ENCODE assay signal across 1 cellular context in the genomic region with DNA sequence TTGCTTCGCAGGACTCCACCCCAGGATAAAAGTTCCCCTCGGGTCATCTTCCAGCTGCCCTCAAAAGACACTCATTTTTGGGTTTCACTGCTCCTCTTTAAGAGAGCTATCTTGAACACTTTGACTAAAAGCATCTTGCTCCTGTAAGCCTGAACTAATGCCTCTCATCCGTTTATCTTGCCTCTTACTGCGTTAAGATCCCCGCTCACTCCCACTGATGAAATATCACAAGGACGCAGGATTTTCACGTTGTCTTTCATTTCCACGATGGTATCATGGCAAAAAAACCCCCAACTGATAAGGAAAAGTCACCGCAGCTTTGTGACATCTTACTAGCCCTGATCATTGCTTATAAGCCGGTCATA.
TF ChIP-seq lines count a peak whose summit lies in the region.

No MANE protein-coding gene starts in this region.

TF ChIP-seq in K562, 482 proteins besides CTCF, POLR2A, EP300 and RAD21 (continued from another document and continues in another):
- TF ChIP-seq, protein P1, sequence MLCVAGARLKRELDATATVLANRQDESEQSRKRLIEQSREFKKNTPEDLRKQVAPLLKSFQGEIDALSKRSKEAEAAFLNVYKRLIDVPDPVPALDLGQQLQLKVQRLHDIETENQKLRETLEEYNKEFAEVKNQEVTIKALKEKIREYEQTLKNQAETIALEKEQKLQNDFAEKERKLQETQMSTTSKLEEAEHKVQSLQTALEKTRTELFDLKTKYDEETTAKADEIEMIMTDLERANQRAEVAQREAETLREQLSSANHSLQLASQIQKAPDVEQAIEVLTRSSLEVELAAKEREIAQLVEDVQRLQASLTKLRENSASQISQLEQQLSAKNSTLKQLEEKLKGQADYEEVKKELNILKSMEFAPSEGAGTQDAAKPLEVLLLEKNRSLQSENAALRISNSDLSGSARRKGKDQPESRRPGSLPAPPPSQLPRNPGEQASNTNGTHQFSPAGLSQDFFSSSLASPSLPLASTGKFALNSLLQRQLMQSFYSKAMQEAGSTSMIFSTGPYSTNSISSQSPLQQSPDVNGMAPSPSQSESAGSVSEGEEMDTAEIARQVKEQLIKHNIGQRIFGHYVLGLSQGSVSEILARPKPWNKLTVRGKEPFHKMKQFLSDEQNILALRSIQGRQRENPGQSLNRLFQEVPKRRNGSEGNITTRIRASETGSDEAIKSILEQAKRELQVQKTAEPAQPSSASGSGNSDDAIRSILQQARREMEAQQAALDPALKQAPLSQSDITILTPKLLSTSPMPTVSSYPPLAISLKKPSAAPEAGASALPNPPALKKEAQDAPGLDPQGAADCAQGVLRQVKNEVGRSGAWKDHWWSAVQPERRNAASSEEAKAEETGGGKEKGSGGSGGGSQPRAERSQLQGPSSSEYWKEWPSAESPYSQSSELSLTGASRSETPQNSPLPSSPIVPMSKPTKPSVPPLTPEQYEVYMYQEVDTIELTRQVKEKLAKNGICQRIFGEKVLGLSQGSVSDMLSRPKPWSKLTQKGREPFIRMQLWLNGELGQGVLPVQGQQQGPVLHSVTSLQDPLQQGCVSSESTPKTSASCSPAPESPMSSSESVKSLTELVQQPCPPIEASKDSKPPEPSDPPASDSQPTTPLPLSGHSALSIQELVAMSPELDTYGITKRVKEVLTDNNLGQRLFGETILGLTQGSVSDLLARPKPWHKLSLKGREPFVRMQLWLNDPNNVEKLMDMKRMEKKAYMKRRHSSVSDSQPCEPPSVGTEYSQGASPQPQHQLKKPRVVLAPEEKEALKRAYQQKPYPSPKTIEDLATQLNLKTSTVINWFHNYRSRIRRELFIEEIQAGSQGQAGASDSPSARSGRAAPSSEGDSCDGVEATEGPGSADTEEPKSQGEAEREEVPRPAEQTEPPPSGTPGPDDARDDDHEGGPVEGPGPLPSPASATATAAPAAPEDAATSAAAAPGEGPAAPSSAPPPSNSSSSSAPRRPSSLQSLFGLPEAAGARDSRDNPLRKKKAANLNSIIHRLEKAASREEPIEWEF (CRISPR knock-in tag; IDR thresholded peaks at IDR 0.05) = no peak
- TF ChIP-seq HDAC2 (IDR thresholded peaks at IDR 0.05) = 0 out of 2 replicates have a peak, but pooled peaks have one; percentile 41
- TF ChIP-seq, protein P2, sequence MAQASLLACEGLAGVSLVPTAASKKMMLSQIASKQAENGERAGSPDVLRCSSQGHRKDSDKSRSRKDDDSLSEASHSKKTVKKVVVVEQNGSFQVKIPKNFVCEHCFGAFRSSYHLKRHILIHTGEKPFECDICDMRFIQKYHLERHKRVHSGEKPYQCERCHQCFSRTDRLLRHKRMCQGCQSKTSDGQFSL (CRISPR knock-in tag; IDR thresholded peaks at IDR 0.05) = no peak
- TF ChIP-seq, protein P2 (tag; IDR thresholded peaks at IDR 0.05) = no peak
- no peak for TF ChIP-seq ADNP (tag; IDR thresholded peaks at IDR 0.05)
- TF ChIP-seq RCOR1 (IDR thresholded peaks at IDR 0.05; ENCODE audit: borderline replicate concordance in 1 of 2, low read depth in 2 of 2, low read length in 2 of 2) = 0 out of 4 replicates have a peak, but pooled peaks of 1 of the 2 experiments have one; percentile 11
- no peak for TF ChIP-seq CHD2 (IDR thresholded peaks at IDR 0.05; ENCODE audit: low read depth, low read length)
- no peak for TF ChIP-seq SIRT6 (IDR thresholded peaks at IDR 0.05; ENCODE audit: low read depth, low read length)
- no peak for TF ChIP-seq BRD9 (IDR thresholded peaks at IDR 0.05; ENCODE audit: low read depth, partially characterized antibody)
- TF ChIP-seq POLR2H (tag; IDR thresholded peaks at IDR 0.05; ENCODE audit: low read depth) = no peak; the same call in 1 of the 2 replicates
- TF ChIP-seq, protein P3, sequence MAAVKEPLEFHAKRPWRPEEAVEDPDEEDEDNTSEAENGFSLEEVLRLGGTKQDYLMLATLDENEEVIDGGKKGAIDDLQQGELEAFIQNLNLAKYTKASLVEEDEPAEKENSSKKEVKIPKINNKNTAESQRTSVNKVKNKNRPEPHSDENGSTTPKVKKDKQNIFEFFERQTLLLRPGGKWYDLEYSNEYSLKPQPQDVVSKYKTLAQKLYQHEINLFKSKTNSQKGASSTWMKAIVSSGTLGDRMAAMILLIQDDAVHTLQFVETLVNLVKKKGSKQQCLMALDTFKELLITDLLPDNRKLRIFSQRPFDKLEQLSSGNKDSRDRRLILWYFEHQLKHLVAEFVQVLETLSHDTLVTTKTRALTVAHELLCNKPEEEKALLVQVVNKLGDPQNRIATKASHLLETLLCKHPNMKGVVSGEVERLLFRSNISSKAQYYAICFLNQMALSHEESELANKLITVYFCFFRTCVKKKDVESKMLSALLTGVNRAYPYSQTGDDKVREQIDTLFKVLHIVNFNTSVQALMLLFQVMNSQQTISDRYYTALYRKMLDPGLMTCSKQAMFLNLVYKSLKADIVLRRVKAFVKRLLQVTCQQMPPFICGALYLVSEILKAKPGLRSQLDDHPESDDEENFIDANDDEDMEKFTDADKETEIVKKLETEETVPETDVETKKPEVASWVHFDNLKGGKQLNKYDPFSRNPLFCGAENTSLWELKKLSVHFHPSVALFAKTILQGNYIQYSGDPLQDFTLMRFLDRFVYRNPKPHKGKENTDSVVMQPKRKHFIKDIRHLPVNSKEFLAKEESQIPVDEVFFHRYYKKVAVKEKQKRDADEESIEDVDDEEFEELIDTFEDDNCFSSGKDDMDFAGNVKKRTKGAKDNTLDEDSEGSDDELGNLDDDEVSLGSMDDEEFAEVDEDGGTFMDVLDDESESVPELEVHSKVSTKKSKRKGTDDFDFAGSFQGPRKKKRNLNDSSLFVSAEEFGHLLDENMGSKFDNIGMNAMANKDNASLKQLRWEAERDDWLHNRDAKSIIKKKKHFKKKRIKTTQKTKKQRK (IDR thresholded peaks at IDR 0.05; ENCODE audit: borderline replicate concordance, low read depth, low read length) = no peak
- no peak for TF ChIP-seq SIX5 (IDR thresholded peaks at IDR 0.05; ENCODE audit: borderline replicate concordance in 1 of 2, insufficient read depth in 1 of 2, low read depth in 1 of 2, low read length in 2 of 2)
- TF ChIP-seq, protein P4, sequence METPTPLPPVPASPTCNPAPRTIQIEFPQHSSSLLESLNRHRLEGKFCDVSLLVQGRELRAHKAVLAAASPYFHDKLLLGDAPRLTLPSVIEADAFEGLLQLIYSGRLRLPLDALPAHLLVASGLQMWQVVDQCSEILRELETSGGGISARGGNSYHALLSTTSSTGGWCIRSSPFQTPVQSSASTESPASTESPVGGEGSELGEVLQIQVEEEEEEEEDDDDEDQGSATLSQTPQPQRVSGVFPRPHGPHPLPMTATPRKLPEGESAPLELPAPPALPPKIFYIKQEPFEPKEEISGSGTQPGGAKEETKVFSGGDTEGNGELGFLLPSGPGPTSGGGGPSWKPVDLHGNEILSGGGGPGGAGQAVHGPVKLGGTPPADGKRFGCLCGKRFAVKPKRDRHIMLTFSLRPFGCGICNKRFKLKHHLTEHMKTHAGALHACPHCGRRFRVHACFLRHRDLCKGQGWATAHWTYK (CRISPR knock-in tag; IDR thresholded peaks at IDR 0.05) = no peak
- TF ChIP-seq ZNF146 (CRISPR knock-in tag; IDR thresholded peaks at IDR 0.05; ENCODE audit: unreplicated experiment) = no peak
- TF ChIP-seq, protein P5, sequence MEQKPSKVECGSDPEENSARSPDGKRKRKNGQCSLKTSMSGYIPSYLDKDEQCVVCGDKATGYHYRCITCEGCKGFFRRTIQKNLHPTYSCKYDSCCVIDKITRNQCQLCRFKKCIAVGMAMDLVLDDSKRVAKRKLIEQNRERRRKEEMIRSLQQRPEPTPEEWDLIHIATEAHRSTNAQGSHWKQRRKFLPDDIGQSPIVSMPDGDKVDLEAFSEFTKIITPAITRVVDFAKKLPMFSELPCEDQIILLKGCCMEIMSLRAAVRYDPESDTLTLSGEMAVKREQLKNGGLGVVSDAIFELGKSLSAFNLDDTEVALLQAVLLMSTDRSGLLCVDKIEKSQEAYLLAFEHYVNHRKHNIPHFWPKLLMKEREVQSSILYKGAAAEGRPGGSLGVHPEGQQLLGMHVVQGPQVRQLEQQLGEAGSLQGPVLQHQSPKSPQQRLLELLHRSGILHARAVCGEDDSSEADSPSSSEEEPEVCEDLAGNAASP (IDR thresholded peaks at IDR 0.05) = no peak
- TF ChIP-seq ELF1 (tag; IDR thresholded peaks at IDR 0.05) = 0 out of 2 replicates have a peak, but pooled peaks have one; percentile 1
- no peak for TF ChIP-seq ZNF263 (CRISPR knock-in tag; IDR thresholded peaks at IDR 0.05; ENCODE audit: borderline replicate concordance)
- no peak for TF ChIP-seq RBM14 (IDR thresholded peaks at IDR 0.05; ENCODE audit: borderline replicate concordance, insufficient read depth, low read depth, low read length)
- TF ChIP-seq, protein P6, sequence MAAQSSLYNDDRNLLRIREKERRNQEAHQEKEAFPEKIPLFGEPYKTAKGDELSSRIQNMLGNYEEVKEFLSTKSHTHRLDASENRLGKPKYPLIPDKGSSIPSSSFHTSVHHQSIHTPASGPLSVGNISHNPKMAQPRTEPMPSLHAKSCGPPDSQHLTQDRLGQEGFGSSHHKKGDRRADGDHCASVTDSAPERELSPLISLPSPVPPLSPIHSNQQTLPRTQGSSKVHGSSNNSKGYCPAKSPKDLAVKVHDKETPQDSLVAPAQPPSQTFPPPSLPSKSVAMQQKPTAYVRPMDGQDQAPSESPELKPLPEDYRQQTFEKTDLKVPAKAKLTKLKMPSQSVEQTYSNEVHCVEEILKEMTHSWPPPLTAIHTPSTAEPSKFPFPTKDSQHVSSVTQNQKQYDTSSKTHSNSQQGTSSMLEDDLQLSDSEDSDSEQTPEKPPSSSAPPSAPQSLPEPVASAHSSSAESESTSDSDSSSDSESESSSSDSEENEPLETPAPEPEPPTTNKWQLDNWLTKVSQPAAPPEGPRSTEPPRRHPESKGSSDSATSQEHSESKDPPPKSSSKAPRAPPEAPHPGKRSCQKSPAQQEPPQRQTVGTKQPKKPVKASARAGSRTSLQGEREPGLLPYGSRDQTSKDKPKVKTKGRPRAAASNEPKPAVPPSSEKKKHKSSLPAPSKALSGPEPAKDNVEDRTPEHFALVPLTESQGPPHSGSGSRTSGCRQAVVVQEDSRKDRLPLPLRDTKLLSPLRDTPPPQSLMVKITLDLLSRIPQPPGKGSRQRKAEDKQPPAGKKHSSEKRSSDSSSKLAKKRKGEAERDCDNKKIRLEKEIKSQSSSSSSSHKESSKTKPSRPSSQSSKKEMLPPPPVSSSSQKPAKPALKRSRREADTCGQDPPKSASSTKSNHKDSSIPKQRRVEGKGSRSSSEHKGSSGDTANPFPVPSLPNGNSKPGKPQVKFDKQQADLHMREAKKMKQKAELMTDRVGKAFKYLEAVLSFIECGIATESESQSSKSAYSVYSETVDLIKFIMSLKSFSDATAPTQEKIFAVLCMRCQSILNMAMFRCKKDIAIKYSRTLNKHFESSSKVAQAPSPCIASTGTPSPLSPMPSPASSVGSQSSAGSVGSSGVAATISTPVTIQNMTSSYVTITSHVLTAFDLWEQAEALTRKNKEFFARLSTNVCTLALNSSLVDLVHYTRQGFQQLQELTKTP (IDR thresholded peaks at IDR 0.05; ENCODE audit: low read depth in 1 of 2, partially characterized antibody in 2 of 2) = peak in 1 of 2 experiments; percentile 40
- TF ChIP-seq FUS (optimal IDR thresholded peaks at IDR 0.05; ENCODE audit: low read depth, low read length) = no peak
- TF ChIP-seq ZNF165 (CRISPR knock-in tag; IDR thresholded peaks at IDR 0.05; ENCODE audit: borderline replicate concordance) = no peak
- no peak for TF ChIP-seq ZNF347 (CRISPR knock-in tag; IDR thresholded peaks at IDR 0.05; ENCODE audit: low read depth)
- TF ChIP-seq SAFB2 (IDR thresholded peaks at IDR 0.05; ENCODE audit: borderline replicate concordance, low read depth, low read length, severe bottlenecking) = no peak
- TF ChIP-seq, protein P7, sequence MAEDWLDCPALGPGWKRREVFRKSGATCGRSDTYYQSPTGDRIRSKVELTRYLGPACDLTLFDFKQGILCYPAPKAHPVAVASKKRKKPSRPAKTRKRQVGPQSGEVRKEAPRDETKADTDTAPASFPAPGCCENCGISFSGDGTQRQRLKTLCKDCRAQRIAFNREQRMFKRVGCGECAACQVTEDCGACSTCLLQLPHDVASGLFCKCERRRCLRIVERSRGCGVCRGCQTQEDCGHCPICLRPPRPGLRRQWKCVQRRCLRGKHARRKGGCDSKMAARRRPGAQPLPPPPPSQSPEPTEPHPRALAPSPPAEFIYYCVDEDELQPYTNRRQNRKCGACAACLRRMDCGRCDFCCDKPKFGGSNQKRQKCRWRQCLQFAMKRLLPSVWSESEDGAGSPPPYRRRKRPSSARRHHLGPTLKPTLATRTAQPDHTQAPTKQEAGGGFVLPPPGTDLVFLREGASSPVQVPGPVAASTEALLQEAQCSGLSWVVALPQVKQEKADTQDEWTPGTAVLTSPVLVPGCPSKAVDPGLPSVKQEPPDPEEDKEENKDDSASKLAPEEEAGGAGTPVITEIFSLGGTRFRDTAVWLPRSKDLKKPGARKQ (CRISPR knock-in tag; IDR thresholded peaks at IDR 0.05) = no peak
- TF ChIP-seq NCOA2 (IDR thresholded peaks at IDR 0.05; ENCODE audit: partially characterized antibody in 2 of 2) = no peak
- TF ChIP-seq, protein P8, sequence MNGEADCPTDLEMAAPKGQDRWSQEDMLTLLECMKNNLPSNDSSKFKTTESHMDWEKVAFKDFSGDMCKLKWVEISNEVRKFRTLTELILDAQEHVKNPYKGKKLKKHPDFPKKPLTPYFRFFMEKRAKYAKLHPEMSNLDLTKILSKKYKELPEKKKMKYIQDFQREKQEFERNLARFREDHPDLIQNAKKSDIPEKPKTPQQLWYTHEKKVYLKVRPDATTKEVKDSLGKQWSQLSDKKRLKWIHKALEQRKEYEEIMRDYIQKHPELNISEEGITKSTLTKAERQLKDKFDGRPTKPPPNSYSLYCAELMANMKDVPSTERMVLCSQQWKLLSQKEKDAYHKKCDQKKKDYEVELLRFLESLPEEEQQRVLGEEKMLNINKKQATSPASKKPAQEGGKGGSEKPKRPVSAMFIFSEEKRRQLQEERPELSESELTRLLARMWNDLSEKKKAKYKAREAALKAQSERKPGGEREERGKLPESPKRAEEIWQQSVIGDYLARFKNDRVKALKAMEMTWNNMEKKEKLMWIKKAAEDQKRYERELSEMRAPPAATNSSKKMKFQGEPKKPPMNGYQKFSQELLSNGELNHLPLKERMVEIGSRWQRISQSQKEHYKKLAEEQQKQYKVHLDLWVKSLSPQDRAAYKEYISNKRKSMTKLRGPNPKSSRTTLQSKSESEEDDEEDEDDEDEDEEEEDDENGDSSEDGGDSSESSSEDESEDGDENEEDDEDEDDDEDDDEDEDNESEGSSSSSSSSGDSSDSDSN (IDR thresholded peaks at IDR 0.05; ENCODE audit: borderline replicate concordance in 1 of 2, low read depth in 2 of 2, low read length in 2 of 2) = no peak
- TF ChIP-seq ZNF3 (CRISPR knock-in tag; IDR thresholded peaks at IDR 0.05) = no peak
- no peak for TF ChIP-seq RBM22 (IDR thresholded peaks at IDR 0.05; ENCODE audit: low read depth, low read length, poor library complexity, severe bottlenecking)
- no peak for TF ChIP-seq STAT5A (IDR thresholded peaks at IDR 0.05; ENCODE audit: borderline replicate concordance, low read length)
- no peak for TF ChIP-seq DNMT1 (IDR thresholded peaks at IDR 0.05)
- TF ChIP-seq SMARCE1 (IDR thresholded peaks at IDR 0.05) = peak; percentile 61; the same call in 1 of the 2 replicates
- TF ChIP-seq BMI1 (IDR thresholded peaks at IDR 0.05; ENCODE audit: low read length) = no peak
